8 cellular contexts compared by ENCODE assay signal in the genomic region with DNA sequence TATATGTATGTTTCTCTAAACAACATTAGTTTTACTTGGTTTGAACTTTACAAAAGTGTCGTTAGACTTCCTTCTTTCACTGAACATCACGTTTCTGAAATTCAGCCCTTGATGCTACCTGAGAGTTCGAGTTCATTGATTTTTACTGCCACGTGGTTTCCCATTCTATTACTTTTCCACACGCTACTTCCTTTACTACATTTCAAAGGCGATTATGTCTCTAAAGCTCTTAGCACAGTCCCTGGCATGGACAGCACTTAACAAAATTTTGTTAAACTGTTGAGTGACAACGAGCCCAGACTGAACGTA. TPM values are rescaled to one million over a fixed set of nuclear protein-coding genes. Genes with fewer than 3 reads are reported as not detected.
DNase-seq lines count a peak whose midpoint lies in the region; ATAC-seq and TF ChIP-seq lines count a peak whose summit lies in the region.

No MANE protein-coding gene starts in this region.

- H3K9me3 ChIP-seq in OCI-LY3 (ENCODE audit: insufficient read depth, low read length): no peaks in the 10 kb centered on the region
- no peaks in the 10 kb centered on the region for H3K9me3 ChIP-seq in subcutaneous abdominal adipose tissue (ENCODE audit: control insufficient read depth in 5 of 5, low read length in 5 of 5)

- H3K4me1 ChIP-seq in OCI-LY3 (ENCODE audit: low read length) (peaks cover 52% of the 10 kb centered on the region), subcutaneous abdominal adipose tissue (ENCODE audit: control insufficient read depth in 5 of 5, insufficient read depth in 5 of 5, low read length in 5 of 5) (peaks cover 0 to 20% (median 16%) of the 10 kb centered on the region in 5 donors)

- H3K9ac ChIP-seq in OCI-LY3 (ENCODE audit: low read length) (peak overlapping the region; percentile 91), subcutaneous abdominal adipose tissue (ENCODE audit: low read length in 5 of 5) (peak overlapping the region in 2 of 5 donors; percentile 64)

- no peak for ATAC-seq in activated CD4-positive, CD25-positive, alpha-beta regulatory T cell treated with anti-CD3 and anti-CD28 coated beads, Interleukin-2, amount 50 U/mL, for 24 hours

- H3K27me3 ChIP-seq in OCI-LY3 (ENCODE audit: low read depth, low read length): no peaks in the 10 kb centered on the region
- no peaks in the 10 kb centered on the region for H3K27me3 ChIP-seq in subcutaneous abdominal adipose tissue (ENCODE audit: control insufficient read depth in 5 of 5, insufficient read depth in 4 of 5, low read length in 5 of 5)

- H3K4me2 ChIP-seq in OCI-LY3 (ENCODE audit: low read length): peak overlapping the region; percentile 99

- peaks cover 24% of the 10 kb centered on the region for H3K4me1 Mint-ChIP-seq in T-helper 2 cell treated with Interferon-gamma antibody and Interleukin-4, amounts not matched to agents 5 μg/mL and 100 μg/mL, for 36 hours (ENCODE audit: low read depth)
- peaks cover 8% of the 10 kb centered on the region for H3K4me1 Mint-ChIP-seq in glutamatergic neuron (ENCODE audit: low read depth, unreplicated experiment)

- H3K36me3 Mint-ChIP-seq in T-helper 2 cell treated with Interferon-gamma antibody and Interleukin-4, amounts not matched to agents 5 μg/mL and 100 μg/mL, for 36 hours (ENCODE audit: low read depth): no peaks in the 10 kb centered on the region
- no peaks in the 10 kb centered on the region for H3K36me3 Mint-ChIP-seq in glutamatergic neuron (ENCODE audit: unreplicated experiment)

- no peak overlapping the region for H2AFZ ChIP-seq in OCI-LY3 (ENCODE audit: low read depth, low read length)

- no peaks in the 10 kb centered on the region for H3K27me3 Mint-ChIP-seq in T-helper 2 cell treated with Interferon-gamma antibody and Interleukin-4, amounts not matched to agents 5 μg/mL and 100 μg/mL, for 36 hours (ENCODE audit: low read depth)
- no peaks in the 10 kb centered on the region for H3K27me3 Mint-ChIP-seq in glutamatergic neuron (ENCODE audit: unreplicated experiment)

- peak overlapping the region; percentile 95 for H3K27ac Mint-ChIP-seq in T-helper 2 cell treated with Interferon-gamma antibody and Interleukin-4, amounts not matched to agents 5 μg/mL and 100 μg/mL, for 36 hours
- no peak overlapping the region for H3K27ac Mint-ChIP-seq in glutamatergic neuron (ENCODE audit: unreplicated experiment)

- H3K36me3 ChIP-seq in OCI-LY3 (replicated peaks; ENCODE audit: low read depth, low read length): peaks cover 23% of the 10 kb centered on the region
- H3K36me3 ChIP-seq in subcutaneous abdominal adipose tissue (ENCODE audit: control insufficient read depth in 5 of 5, insufficient read depth in 5 of 5, low read length in 5 of 5): no peaks in the 10 kb centered on the region

- no peak for DNase-seq in T-helper 2 cell treated with Interferon-gamma antibody and Interleukin-4, amounts not matched to agents 5 μg/mL and 100 μg/mL, for 36 hours (ENCODE audit: low spot score)
- no peak for DNase-seq in T-helper 2 cell
- DNase-seq in glutamatergic neuron: no peak
- DNase-seq in NK-92 (lab: John Stamatoyannopoulos, UW; ENCODE audit: unreplicated experiment): no peak
- DNase-seq in NCI-H2081 treated with DMSO at 0.1 percent for 48 hours (lab: John Stamatoyannopoulos, UW): no peak

- peak overlapping the region; percentile 82 for H3K4me3 ChIP-seq in OCI-LY3 (ENCODE audit: low read length)
- peak overlapping the region; percentile 48 to 99 (median 91) for H3K4me3 ChIP-seq in subcutaneous abdominal adipose tissue (ENCODE audit: low read depth in 1 of 5, low read length in 5 of 5)

- no peaks in the 10 kb centered on the region for H3K9me3 Mint-ChIP-seq in T-helper 2 cell treated with Interferon-gamma antibody and Interleukin-4, amounts not matched to agents 5 μg/mL and 100 μg/mL, for 36 hours
- H3K9me3 Mint-ChIP-seq in glutamatergic neuron (ENCODE audit: unreplicated experiment): peaks cover 2% of the 10 kb centered on the region

- H3K79me2 ChIP-seq in OCI-LY3 (ENCODE audit: low read length): peaks cover 62% of the 10 kb centered on the region

- H3K4me3 Mint-ChIP-seq in T-helper 2 cell treated with Interferon-gamma antibody and Interleukin-4, amounts not matched to agents 5 μg/mL and 100 μg/mL, for 36 hours: peak overlapping the region; percentile 88
- peak overlapping the region; percentile 97 for H3K4me3 Mint-ChIP-seq in glutamatergic neuron (ENCODE audit: unreplicated experiment)

- TF ChIP-seq CTCF in OCI-LY3 (IDR thresholded peaks at IDR 0.05; ENCODE audit: low read depth, low read length) (no peak), glutamatergic neuron (IDR thresholded peaks at IDR 0.05; ENCODE audit: partially characterized antibody, unreplicated experiment) (no peak)

- H3K27ac ChIP-seq in OCI-LY3 (ENCODE audit: low read length): peak overlapping the region; percentile 99
- no peak overlapping the region for H3K27ac ChIP-seq in subcutaneous abdominal adipose tissue (ENCODE audit: low read depth, low read length)

- H4K20me1 ChIP-seq in OCI-LY3 (ENCODE audit: insufficient read depth, low read length): no peaks in the 10 kb centered on the region

RNA-seq across cellular contexts. Expression of a gene that starts 15.9 kb away (rescaled TPM):
- 89.9 TPM for total RNA-seq in glutamatergic neuron (ENCODE audit: unreplicated experiment)
